Comparison of ENCODE assay signal across 8 cellular contexts in the genomic region with DNA sequence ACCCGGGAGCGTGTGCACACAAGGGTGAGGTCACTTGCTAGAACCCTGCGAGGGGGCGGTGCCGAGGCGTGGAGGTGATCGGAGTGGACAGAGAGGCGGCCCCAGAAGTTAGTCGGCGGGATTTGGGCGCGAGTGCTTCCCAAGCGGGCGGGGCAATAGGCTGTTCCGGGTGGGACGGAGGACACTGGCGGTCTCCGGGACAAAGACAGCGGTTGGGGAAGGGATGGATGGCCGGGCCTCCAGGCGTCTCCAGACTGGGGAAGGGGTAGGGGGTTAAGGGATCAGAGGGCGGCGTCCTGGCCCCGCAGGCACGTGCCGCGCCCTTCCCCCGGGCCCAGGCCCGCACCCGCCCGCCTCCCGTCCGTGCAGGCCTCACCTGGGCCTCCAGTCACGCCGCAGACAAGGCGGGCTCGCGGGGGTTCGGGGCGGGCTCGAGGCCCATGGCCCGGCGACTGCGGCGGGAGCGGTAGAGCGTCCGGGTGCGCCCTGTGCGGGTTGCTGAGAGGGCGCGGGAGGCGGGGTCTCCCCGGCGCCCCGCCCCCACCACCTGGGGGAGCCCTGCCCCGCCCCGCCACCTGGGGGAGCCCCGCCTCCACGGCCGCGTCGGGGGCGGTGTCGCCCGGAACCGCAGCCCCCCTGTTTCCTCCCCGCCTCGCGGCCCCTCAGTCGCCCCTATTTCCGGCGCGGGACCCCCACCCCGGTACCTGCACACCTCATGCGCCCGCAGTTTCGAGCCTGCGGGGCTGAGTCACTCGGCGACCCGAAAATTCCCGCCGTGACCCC. TPM values are rescaled to one million over a fixed set of nuclear protein-coding genes. Genes with fewer than 3 reads are reported as not detected.
DNase-seq lines count a peak whose midpoint lies in the region; ATAC-seq, FAIRE-seq and TF ChIP-seq lines count a peak whose summit lies in the region.

Gene LPAR2 (minus strand): TSS at position 505 of the 783 bp plus-strand sequence. CDS start 945 bp downstream, outside the sequence.

- no peak for TF ChIP-seq POLR2A in K562 (conservative IDR thresholded peaks at IDR 0.05)

- peak within 1 kb of the TSS; percentile 93 for H3K27ac Mint-ChIP-seq in T-helper 17 cell

- peaks cover 23% of the 10 kb centered on the region for H3K4me1 Mint-ChIP-seq in T-helper 17 cell

- H3K27me3 ChIP-seq in K562 (ENCODE audit: control insufficient read depth in 2 of 2, insufficient read depth in 2 of 2, low read length in 2 of 2) (no peaks in the 10 kb centered on the region; a peak in 1 of 5 replicates), BE2C (peaks cover 11% of the 10 kb centered on the region)

- H3K36me3 ChIP-seq in K562 (ENCODE audit: control insufficient read depth, insufficient read depth, low read length) (peaks cover 8% of the 10 kb centered on the region; the same call in 2 of the 3 replicates), BE2C (no peaks in the 10 kb centered on the region)

- TF ChIP-seq CTCF in K562 (IDR thresholded peaks at IDR 0.05 in 2 of 3, conservative IDR thresholded peaks at IDR 0.05 in 1 of 3; ENCODE audit: insufficient read depth in 2 of 3, low read depth in 1 of 3, low read length in 3 of 3) (no peak), BE2C (IDR thresholded peaks at IDR 0.05; ENCODE audit: low read depth, low read length) (no peak)

- H3K9me3 ChIP-seq in T-helper 17 cell (ENCODE audit: control insufficient read depth, low read length, poor library complexity, severe bottlenecking) (no peaks in the 10 kb centered on the region), K562 (replicated peaks; ENCODE audit: control insufficient read depth, insufficient read depth, low read depth, low read length) (no peaks in the 10 kb centered on the region), BE2C (no peaks in the 10 kb centered on the region; the same call in 1 of the 2 replicates)

- no peak within 1 kb of the TSS for H3K4me2 ChIP-seq in K562 (ENCODE audit: insufficient read depth, low read length)

- in situ Hi-C loops in K562 (cut with MboI): loop anchor here (25.0 kb wide), 1 partner anchor 91 kb away; the partner anchor contains the start of genes CILP2 and YJEFN3

- no peak for TF ChIP-seq RAD21 in K562 (CRISPR knock-in tag; conservative IDR thresholded peaks at IDR 0.05 in 1 of 2, IDR thresholded peaks at IDR 0.05 in 1 of 2)

- H3K36me3 Mint-ChIP-seq in T-helper 17 cell (ENCODE audit: low read depth): peaks cover 3% of the 10 kb centered on the region

- no peak for FAIRE-seq in K562 (lab: Jason Lieb, UNC)

- BruUV-seq in K562 (replicated peaks; lab: Mats Ljungman, UMichigan): no TSS peak

- H3K4me3 Mint-ChIP-seq in T-helper 17 cell: peak within 1 kb of the TSS; percentile 99

- H3K27me3 Mint-ChIP-seq in T-helper 17 cell: no peaks in the 10 kb centered on the region

- TF ChIP-seq EP300 in K562 (IDR thresholded peaks at IDR 0.05; ENCODE audit: low read length): no peak

- H3K4me1 ChIP-seq in K562 (replicated peaks in 1 of 2; ENCODE audit: control insufficient read depth in 2 of 2, insufficient read depth in 2 of 2, low read length in 2 of 2) (peaks cover 2 to 24% of the 10 kb centered on the region in 2 experiments; a peak in 4 of 5 replicates), BE2C (no peaks in the 10 kb centered on the region)

- no peaks in the 10 kb centered on the region for H4K20me1 ChIP-seq in K562 (replicated peaks; ENCODE audit: control insufficient read depth, insufficient read depth, low read length)

- H3K79me2 ChIP-seq in K562 (ENCODE audit: control insufficient read depth, insufficient read depth, low read length): no peaks in the 10 kb centered on the region

- no peak within 1 kb of the TSS for H2AFZ ChIP-seq in K562 (ENCODE audit: low read depth, low read length)

- CTCF ChIA-PET in K562 (lab: Yijun Ruan, JAX; ENCODE audit: low intra/inter-chr PET ratio): no interaction called here

- no peaks in the 10 kb centered on the region for H3K9me1 ChIP-seq in K562 (ENCODE audit: control insufficient read depth, insufficient read depth, low read length)

- WGBS in K562 (ENCODE audit: insufficient coverage, low coverage, missing lambda C conversion rate): 91% methylated on average over 19 of the region's 84 CpGs

- intact Hi-C loops in K562 (cut with micrococcal nuclease): no loop called here

- ATAC-seq in HG03439 (IDR thresholded peaks at IDR 0.05; ENCODE audit: unreplicated experiment) (peak; percentile 58), T-helper 17 cell (peak; percentile 91), K562 (no peak)

- H3K9ac ChIP-seq in K562 (ENCODE audit: insufficient read depth in 1 of 2, low read depth in 2 of 2, low read length in 2 of 2): no peak within 1 kb of the TSS

- no peak within 1 kb of the TSS for H3K27ac ChIP-seq in K562 (ENCODE audit: extremely low read depth, low read depth, low read length)

- H3K4me3 ChIP-seq in K562 (no peak within 1 kb of the TSS), BE2C (ENCODE audit: low read depth, low read length) (no peak within 1 kb of the TSS)

- DNase-seq in NCI-H2081 (lab: John Stamatoyannopoulos, UW) (peak; percentile 50 to 64), NCI-H2081 treated with DMSO at 0.1 percent for 48 hours (lab: John Stamatoyannopoulos, UW) (no peak), T-helper 17 cell (peak; percentile 72 to 89 (median 84)), K562 (ENCODE audit: extremely low read depth in 1 of 4, low spot score in 3 of 4) (no peak), kidney tubule cell (ENCODE audit: low spot score) (peak; percentile 78), BE2C (no peak)
- peak; percentile 61 to 70 (median 65) for DNase-seq in stimulated activated CD4-positive, alpha-beta T cell treated with anti-CD3 and anti-CD28 coated beads, TNF-alpha, amount 100 ng/mL, for 4 hours (ENCODE audit: low read depth in 3 of 3)

- POLR2A ChIA-PET in K562 (lab: Yijun Ruan, JAX): no interaction called here

TF ChIP-seq in K562, 482 proteins besides CTCF, POLR2A, EP300 and RAD21:
- TF ChIP-seq NR3C1 (CRISPR knock-in tag; IDR thresholded peaks at IDR 0.05): no peak
- TF ChIP-seq NRF1 (conservative IDR thresholded peaks at IDR 0.05 in 1 of 2, IDR thresholded peaks at IDR 0.05 in 1 of 2): no peak
- TF ChIP-seq TFE3 (CRISPR knock-in tag; IDR thresholded peaks at IDR 0.05): no peak
- TF ChIP-seq POLR2G (IDR thresholded peaks at IDR 0.05; ENCODE audit: low read depth, low read length): peak; percentile 49; the same call in 1 of the 2 replicates
- TF ChIP-seq NFXL1 (CRISPR knock-in tag; IDR thresholded peaks at IDR 0.05): no peak
- TF ChIP-seq CEBPG (CRISPR knock-in tag; IDR thresholded peaks at IDR 0.05): no peak
- TF ChIP-seq CEBPG (tag; conservative IDR thresholded peaks at IDR 0.05 in 1 of 2, IDR thresholded peaks at IDR 0.05 in 1 of 2): no peak
- TF ChIP-seq, protein P1, sequence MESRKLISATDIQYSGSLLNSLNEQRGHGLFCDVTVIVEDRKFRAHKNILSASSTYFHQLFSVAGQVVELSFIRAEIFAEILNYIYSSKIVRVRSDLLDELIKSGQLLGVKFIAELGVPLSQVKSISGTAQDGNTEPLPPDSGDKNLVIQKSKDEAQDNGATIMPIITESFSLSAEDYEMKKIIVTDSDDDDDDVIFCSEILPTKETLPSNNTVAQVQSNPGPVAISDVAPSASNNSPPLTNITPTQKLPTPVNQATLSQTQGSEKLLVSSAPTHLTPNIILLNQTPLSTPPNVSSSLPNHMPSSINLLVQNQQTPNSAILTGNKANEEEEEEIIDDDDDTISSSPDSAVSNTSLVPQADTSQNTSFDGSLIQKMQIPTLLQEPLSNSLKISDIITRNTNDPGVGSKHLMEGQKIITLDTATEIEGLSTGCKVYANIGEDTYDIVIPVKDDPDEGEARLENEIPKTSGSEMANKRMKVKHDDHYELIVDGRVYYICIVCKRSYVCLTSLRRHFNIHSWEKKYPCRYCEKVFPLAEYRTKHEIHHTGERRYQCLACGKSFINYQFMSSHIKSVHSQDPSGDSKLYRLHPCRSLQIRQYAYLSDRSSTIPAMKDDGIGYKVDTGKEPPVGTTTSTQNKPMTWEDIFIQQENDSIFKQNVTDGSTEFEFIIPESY (CRISPR knock-in tag; IDR thresholded peaks at IDR 0.05): 0 out of 2 replicates have a peak, but pooled peaks have one; percentile 5
- TF ChIP-seq ZNF583 (CRISPR knock-in tag; IDR thresholded peaks at IDR 0.05): no peak
- no peak for TF ChIP-seq KHSRP (IDR thresholded peaks at IDR 0.05)

RNA-seq across cellular contexts. Expression of gene LPAR2, which starts in this region (rescaled TPM):
- total RNA-seq in T-helper 17 cell (10 to 100 TPM; 66.5 to 67.2 TPM), K562 (2014; rRNA removed) (2.3 and 3.3 TPM in 2 replicates), K562 (2014; rRNA removed; fragmentation: Illumina TruSeq; extraction: Trizol) (1.8 and 1.9 TPM in 2 replicates), K562 (2015; rRNA removed; fragmentation: Illumina TruSeq; extraction: Trizol) (4.0 and 4.4 TPM in 2 replicates), K562 (2021) (7.0 and 10.3 TPM in 2 replicates)
- total RNA-seq in K562 (2011; cell fraction: chromatin; rRNA removed; ENCODE audit: low replicate concordance): 44.7 and 88.0 TPM in 2 replicates
- 27.1 and 27.2 TPM in 2 replicates for total RNA-seq in K562 (2011; cell fraction: nucleolus; rRNA removed)
- total RNA-seq in K562 (2011; cell fraction: nucleoplasm; rRNA removed): 34.0 and 49.1 TPM in 2 replicates
- polyA plus RNA-seq in K562 (2011; rRNA removed) (4.4 and 9.4 TPM in 2 replicates), K562 (2014; fragmentation: Illumina TruSeq; extraction: Trizol) (6.5 and 7.8 TPM in 2 replicates), K562 (2014; fragmentation: Nextera tagmentation; extraction: Ambion mirVana) (under 1 TPM; 0.63 TPM), K562 (2014; rRNA removed) (8.1 and 13.8 TPM in 2 replicates)
- 7.7 and 7.9 TPM in 2 replicates for polyA plus RNA-seq in K562 (2011; cell fraction: cytosol; rRNA removed)
- 76.8 and 108 TPM in 2 replicates for polyA plus RNA-seq in K562 (2011; cell fraction: nucleus; rRNA removed)
- polyA plus RNA-seq in K562 (2012): 9.5 and 18.9 TPM in 2 replicates
- 2.7 and 3.6 TPM in 2 replicates for polyA minus RNA-seq in K562 (2011; rRNA and poly(A)+ RNA removed)
- polyA minus RNA-seq in K562 (2011; cell fraction: cytosol; rRNA and poly(A)+ RNA removed): 1.6 and 2.5 TPM in 2 replicates
- 6.6 and 7.2 TPM in 2 replicates for polyA minus RNA-seq in K562 (2011; cell fraction: nucleus; rRNA and poly(A)+ RNA removed)
- polyA plus RNA-seq in BE2C (2012; ENCODE audit: insufficient read depth, insufficient read length, low read depth): 2.1 TPM

Comparison
In these comparisons a context has a peak if more than half of its experiments do, and no peak if none do; other contexts are left out.
1. DNase-seq: peak in NCI-H2081 (2 of 2), T-helper 17 cell (3 of 3), kidney tubule cell (single experiment) and stimulated activated CD4-positive, alpha-beta T cell treated with anti-CD3 and anti-CD28 coated beads, TNF-alpha, amount 100 ng/mL, for 4 hours (3 of 3); none in NCI-H2081 treated with DMSO at 0.1 percent for 48 hours (single experiment), K562 (0 of 4) and BE2C (single experiment).